ENCODE assay signal across 8 cellular contexts in genomic region chr16:23595951-23596720, GRCh38. TPM values are rescaled to one million over a fixed set of nuclear protein-coding genes. Genes with fewer than 3 reads are reported as not detected.
DNase-seq lines count a peak whose midpoint lies in the region; ATAC-seq and TF ChIP-seq lines count a peak whose summit lies in the region.

Gene NDUFAB1 (minus strand): TSS chr16:23596316. CDS start chr16:23596290, 26 bp downstream.

- H3K36me3 Mint-ChIP-seq in CD14-positive monocyte, result peaks cover 19 to 25% of the 10 kb centered on the region in 2 donors

- H3K27me3 ChIP-seq in liver (ENCODE audit: control insufficient read depth in 4 of 4, insufficient read depth in 4 of 4, low read length in 3 of 4), result no peaks in the 10 kb centered on the region

- H3K9me3 ChIP-seq in liver (ENCODE audit: control insufficient read depth in 4 of 4, low read length in 3 of 4), result no peaks in the 10 kb centered on the region

- intact Hi-C loops in CD14-positive monocyte (cut with micrococcal nuclease), result loop anchor here (1.0 to 2.0 kb wide), 2 partner anchors 37 to 39 kb away; partner anchors contain the start of genes EARS2 (in 1 of the 2) and UBFD1 (in 1 of the 2)

- H3K4me3 Mint-ChIP-seq in CD14-positive monocyte, result peak within 1 kb of the TSS; percentile 84 to 86

- H3K4me1 Mint-ChIP-seq in CD14-positive monocyte, result peaks cover 15% of the 10 kb centered on the region

- DNase-seq in CD14-positive monocyte (ENCODE audit: low spot score) (peak; percentile 82), NCI-H524 treated with DMSO at 0.1 percent for 48 hours (lab: John Stamatoyannopoulos, UW) (peak; percentile 32), dermis blood vessel endothelial cell (peak; percentile 93)
- peak; percentile 87 for DNase-seq in activated CD4-positive, alpha-beta T cell treated with anti-CD3 and anti-CD28 coated beads, Interleukin-2, amount 50 U/mL, for 24 hours (ENCODE audit: low read depth in 1 of 2, low spot score in 1 of 2)
- DNase-seq in stimulated activated CD4-positive, alpha-beta T cell treated with anti-CD3 and anti-CD28 coated beads, Interleukin-4, amount 100 ng/mL, for 1 hour, result peak; percentile 94

- no peaks in the 10 kb centered on the region for H3K27me3 Mint-ChIP-seq in CD14-positive monocyte (ENCODE audit: low read depth in 3 of 3)

- H3K36me3 ChIP-seq in liver (ENCODE audit: control insufficient read depth in 4 of 4, insufficient read depth in 3 of 4, low read depth in 1 of 4, low read length in 3 of 4), result peaks cover 1 to 27% (median 14%) of the 10 kb centered on the region in 4 donors

- H3K4me1 ChIP-seq in liver (ENCODE audit: control insufficient read depth in 4 of 4, insufficient read depth in 4 of 4, low read length in 3 of 4), result peaks cover 3 to 17% (median 13%) of the 10 kb centered on the region in 4 donors

- H3K4me3 ChIP-seq in liver (ENCODE audit: low read depth in 1 of 3, low read length in 3 of 3), result peak within 1 kb of the TSS; percentile 72 to 100 (median 100)

- peak within 1 kb of the TSS; percentile 74 to 80 for H3K27ac ChIP-seq in liver (ENCODE audit: low read depth in 1 of 2, low read length in 2 of 2)

- ATAC-seq in GM19324 (IDR thresholded peaks at IDR 0.05; ENCODE audit: low FRiP score, unreplicated experiment), result peak; percentile 91
- peak; percentile 93 for ATAC-seq in HG03460 (IDR thresholded peaks at IDR 0.05; ENCODE audit: unreplicated experiment)

- peak within 1 kb of the TSS; percentile 71 to 86 (median 82) for H3K27ac Mint-ChIP-seq in CD14-positive monocyte

- TF ChIP-seq CTCF in CD14-positive monocyte (IDR thresholded peaks at IDR 0.05) (peak; percentile 98), liver (IDR thresholded peaks at IDR 0.05; ENCODE audit: low read depth, low read length, missing input control) (peak; percentile 100)

- 1% methylated on average over 67 of the region's 67 CpGs for WGBS in liver

- TF ChIP-seq RAD21 in liver (IDR thresholded peaks at IDR 0.05), result peak; percentile 40 to 62

- no peaks in the 10 kb centered on the region for H3K9me3 Mint-ChIP-seq in CD14-positive monocyte

- peak within 1 kb of the TSS; percentile 82 to 93 for H3K9ac ChIP-seq in liver (ENCODE audit: low read depth in 1 of 2, low read length in 2 of 2)

TF ChIP-seq in liver, 16 proteins besides CTCF, POLR2A, EP300 and RAD21:
- TF ChIP-seq HNF4A (conservative IDR thresholded peaks at IDR 0.05) (peak in 1 of 2 donors; percentile 6), SP1 (IDR thresholded peaks at IDR 0.05) (peak; percentile 6), FOXA1 (IDR thresholded peaks at IDR 0.05) (no peak), YY1 (IDR thresholded peaks at IDR 0.05) (peak; percentile 94), TAF1 (conservative IDR thresholded peaks at IDR 0.05) (no peak), GABPA (IDR thresholded peaks at IDR 0.05 in 1 of 2, conservative IDR thresholded peaks at IDR 0.05 in 1 of 2) (peak in 1 of 2 donors; percentile 92), RXRA (IDR thresholded peaks at IDR 0.05) (no peak)

RNA-seq across cellular contexts. Expression of gene NDUFAB1, which starts in this region (rescaled TPM):
- 100 to 1,000 TPM; 240 to 257 TPM for polyA plus RNA-seq in CD14-positive monocyte
- 83.2 and 90.0 TPM in 2 replicates for total RNA-seq in dermis blood vessel endothelial cell
- total RNA-seq in liver, result 100 to 1,000 TPM in 1 of 2 donors, 10 to 100 TPM in 1; 47.4 to 130 TPM
- 100 to 1,000 TPM; 168 to 263 TPM for polyA plus RNA-seq in liver

Comparison
In these comparisons a context has a peak if more than half of its experiments do, and no peak if none do; other contexts are left out.
1. Peak in every context shown above with its lines: DNase-seq, ATAC-seq, H3K4me3 ChIP-seq and H3K27ac ChIP-seq.
2. DNase-seq: peak in every context shown above with its lines; median percentile 94 in stimulated activated CD4-positive, alpha-beta T cell treated with anti-CD3 and anti-CD28 coated beads, Interleukin-4, amount 100 ng/mL, for 1 hour; 93 in dermis blood vessel endothelial cell; 87 in activated CD4-positive, alpha-beta T cell treated with anti-CD3 and anti-CD28 coated beads, Interleukin-2, amount 50 U/mL, for 24 hours; 82 in CD14-positive monocyte; 32 in NCI-H524 treated with DMSO at 0.1 percent for 48 hours.